In genomic region chr1:43890815-43891214, GRCh38 we compare ENCODE assay signal across 23 cellular contexts. TPM values are rescaled to one million over a fixed set of nuclear protein-coding genes. Genes with fewer than 3 reads are reported as not detected.
"Had no signal": no experiment of that assay in that cellular context is flagged by ENCODE, and none has a peak within 500 bp of the region (broad histone marks: within the 10 kb centered on the region; RNA-seq: fewer than 3 reads in every experiment).

No MANE protein-coding gene starts in this region.

- FAIRE-seq: kidney had no signal

- H3K4me3 Mint-ChIP-seq: activated CD4-positive, alpha-beta memory T cell treated with anti-CD3 and anti-CD28 coated beads for 36 hours; activated CD8-positive, alpha-beta memory T cell treated with anti-CD3 and anti-CD28 coated beads, Interleukin-2, amount 10 ng/mL, durations not matched to agents 7 days and 5 days; nephron progenitor cell; stimulated activated naive B cell treated with anti-CD40 and anti-IgM and Interleukin-4, amounts not matched to agents 10 μg/mL and 1 μg/mL and 100 μg/mL, for 72 hours had no signal

- ATAC-seq: activated CD8-positive, alpha-beta memory T cell treated with anti-CD3 and anti-CD28 coated beads, Interleukin-2, amount 10 ng/mL, durations not matched to agents 7 days and 5 days; gastroesophageal sphincter; left lung; stimulated activated naive B cell treated with anti-CD40 and anti-IgM and Interleukin-4, amounts not matched to agents 10 μg/mL and 1 μg/mL and 100 μg/mL, for 72 hours had no signal

- H3K27me3 Mint-ChIP-seq: activated CD4-positive, alpha-beta memory T cell treated with anti-CD3 and anti-CD28 coated beads for 36 hours; activated CD8-positive, alpha-beta memory T cell treated with anti-CD3 and anti-CD28 coated beads, Interleukin-2, amount 10 ng/mL, durations not matched to agents 7 days and 5 days; stimulated activated naive B cell treated with anti-CD40 and anti-IgM and Interleukin-4, amounts not matched to agents 10 μg/mL and 1 μg/mL and 100 μg/mL, for 72 hours had no signal

- H3K27ac Mint-ChIP-seq: activated CD4-positive, alpha-beta memory T cell treated with anti-CD3 and anti-CD28 coated beads for 36 hours; activated CD8-positive, alpha-beta memory T cell treated with anti-CD3 and anti-CD28 coated beads, Interleukin-2, amount 10 ng/mL, durations not matched to agents 7 days and 5 days; nephron progenitor cell; stimulated activated naive B cell treated with anti-CD40 and anti-IgM and Interleukin-4, amounts not matched to agents 10 μg/mL and 1 μg/mL and 100 μg/mL, for 72 hours had no signal

- H3K36me3 ChIP-seq: adrenal gland, thyroid gland, WERI-Rb-1 had no signal

- H3K27ac ChIP-seq: adrenal gland, coronary artery, gastroesophageal sphincter, left lung, right atrium auricular region, thyroid gland, WERI-Rb-1 had no signal

- H3K4me3 ChIP-seq: adrenal gland, coronary artery, gastroesophageal sphincter, left lung, right atrium auricular region, thyroid gland had no signal

- H3K9me3 Mint-ChIP-seq: activated CD4-positive, alpha-beta memory T cell treated with anti-CD3 and anti-CD28 coated beads for 36 hours; nephron progenitor cell; stimulated activated naive B cell treated with anti-CD40 and anti-IgM and Interleukin-4, amounts not matched to agents 10 μg/mL and 1 μg/mL and 100 μg/mL, for 72 hours had no signal

- DNase-seq: activated CD4-positive, alpha-beta memory T cell treated with anti-CD3 and anti-CD28 coated beads for 36 hours; activated CD8-positive, alpha-beta memory T cell treated with anti-CD3 and anti-CD28 coated beads, Interleukin-2, amount 10 ng/mL, durations not matched to agents 7 days and 5 days; activated effector memory CD4-positive, alpha-beta T cell treated with Interleukin-2 at 50 U/mL for 16 hours; activated naive CD4-positive, alpha-beta T cell treated with anti-CD3 and anti-CD28 coated beads, Interleukin-2, amount 50 U/mL, for 16 hours; activated T-cell treated with anti-CD3 and anti-CD28 coated beads, Interleukin-2, amount 50 U/mL, for 1 hour; adrenal gland; caudate nucleus; effector CD4-positive, alpha-beta T cell; kidney; left lung; mesendoderm; nephron progenitor cell; occipital lobe; stimulated activated CD4-positive, alpha-beta T cell treated with anti-CD3 and anti-CD28 coated beads, Interleukin-2, amount 100 ng/mL, for 48 hours; stimulated activated naive B cell treated with anti-CD40 and anti-IgM and Interleukin-4, amounts not matched to agents 10 μg/mL and 1 μg/mL and 100 μg/mL, for 72 hours; T-helper 1 cell; T1000; thyroid gland; WERI-Rb-1 had no signal

- H3K27me3 ChIP-seq: adrenal gland, gastroesophageal sphincter, left lung, right atrium auricular region, thyroid gland had no signal

- H3K4me1 ChIP-seq: adrenal gland, gastroesophageal sphincter, left lung, thyroid gland had no signal

- H3K4me1 Mint-ChIP-seq: activated CD8-positive, alpha-beta memory T cell treated with anti-CD3 and anti-CD28 coated beads, Interleukin-2, amount 10 ng/mL, durations not matched to agents 7 days and 5 days; stimulated activated naive B cell treated with anti-CD40 and anti-IgM and Interleukin-4, amounts not matched to agents 10 μg/mL and 1 μg/mL and 100 μg/mL, for 72 hours had no signal

- H3K9me3 ChIP-seq: adrenal gland, gastroesophageal sphincter, left lung, right atrium auricular region, thyroid gland had no signal

RNA-seq across cellular contexts. Expression of gene ARTN, which starts 42.8 kb away (rescaled TPM):
- total RNA-seq: activated CD4-positive, alpha-beta memory T cell treated with anti-CD3 and anti-CD28 coated beads for 36 hours; activated CD8-positive, alpha-beta memory T cell treated with anti-CD3 and anti-CD28 coated beads, Interleukin-2, amount 10 ng/mL, durations not matched to agents 7 days and 5 days; skeletal muscle tissue had no signal
